Comparison of ENCODE assay signal across 23 cellular contexts in the genomic region with DNA sequence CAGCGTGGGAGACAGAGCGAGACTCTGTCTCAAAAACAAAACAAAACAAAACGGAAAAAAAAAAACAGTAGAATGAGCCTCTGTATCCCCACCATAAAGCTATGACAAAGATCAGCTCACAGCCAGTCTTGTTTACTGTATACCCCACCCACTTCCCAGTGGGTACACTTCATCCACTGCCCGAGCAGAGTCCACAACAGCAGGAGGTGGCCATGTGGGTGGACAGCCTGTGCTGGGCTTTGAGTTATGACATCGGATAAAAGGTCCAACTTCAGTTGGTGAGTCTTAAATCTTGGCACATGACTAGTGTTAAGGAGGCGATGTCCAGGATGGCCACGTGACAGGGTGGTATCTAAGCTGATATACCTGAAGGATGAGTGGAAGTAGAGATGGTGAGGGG.
"Had no signal": no experiment of that assay in that cellular context is flagged by ENCODE, and none has a peak within 500 bp of the region (broad histone marks: within the 10 kb centered on the region; RNA-seq: fewer than 3 reads in every experiment).

No MANE protein-coding gene starts in this region.

- H3K4me3 ChIP-seq: spleen, tibial artery had no signal

- H3K27me3 ChIP-seq: foreskin keratinocyte, spleen, tibial artery had no signal

- FAIRE-seq: astrocyte, colon, TTC549, urothelium cell line had no signal

- H3K27ac Mint-ChIP-seq: activated CD8-positive, alpha-beta T cell treated with anti-CD3 and anti-CD28 coated beads, Interleukin-2, amount 10 ng/mL, durations not matched to agents 7 days and 5 days; activated naive CD4-positive, alpha-beta T cell treated with anti-CD3 and anti-CD28 coated beads, Interleukin-2, amount 50 U/mL, for 24 hours; activated T-helper 1 cell treated with anti-CD3 and anti-CD28 coated beads, Interleukin-12 subunit alpha, Interleukin-12 subunit beta, Interleukin-2, Interleukin-4 antibody, amounts not matched to agents 30 ng/mL and 10 ng/mL and 1 ng/mL, durations not matched to agents 14 hours and 24 hours and 36 hours; immature natural killer cell; memory B cell; T-helper 2 cell treated with Interferon-gamma antibody and Interleukin-4, amounts not matched to agents 5 μg/mL and 100 μg/mL, for 36 hours had no signal

- H3K9me3 ChIP-seq: spleen, tibial artery had no signal

- H2AFZ ChIP-seq: parathyroid adenoma had no signal

- DNase-seq: activated CD4-positive, alpha-beta T cell treated with anti-CD3 and anti-CD28 coated beads for 1 hour; activated CD4-positive, alpha-beta T cell treated with anti-CD3 and anti-CD28 coated beads, Interleukin-2, amount 50 U/mL, for 1 hour; activated CD8-positive, alpha-beta T cell treated with anti-CD3 and anti-CD28 coated beads, Interleukin-2, amount 10 ng/mL, durations not matched to agents 7 days and 5 days; activated gamma-delta T cell; central memory CD4-positive, alpha-beta T cell; effector memory CD4-positive, alpha-beta T cell; foreskin keratinocyte; immature natural killer cell; left ventricle myocardium superior; nucleus accumbens; spleen; stimulated activated CD4-positive, alpha-beta T cell treated with anti-CD3 and anti-CD28 coated beads, Interleukin-4, amount 100 ng/mL, for 24 hours; stimulated activated naive CD4-positive, alpha-beta T cell treated with Interleukin-2 at 50 U/mL for 16 hours had no signal

- H3K9me3 Mint-ChIP-seq: activated naive CD4-positive, alpha-beta T cell treated with anti-CD3 and anti-CD28 coated beads, Interleukin-2, amount 50 U/mL, for 24 hours; activated T-helper 1 cell treated with anti-CD3 and anti-CD28 coated beads, Interleukin-12 subunit alpha, Interleukin-12 subunit beta, Interleukin-2, Interleukin-4 antibody, amounts not matched to agents 30 ng/mL and 10 ng/mL and 1 ng/mL, durations not matched to agents 14 hours and 24 hours and 36 hours; immature natural killer cell; memory B cell; T-helper 2 cell treated with Interferon-gamma antibody and Interleukin-4, amounts not matched to agents 5 μg/mL and 100 μg/mL, for 36 hours had no signal

- H3K79me2 ChIP-seq: parathyroid adenoma had no signal

- H3K27ac ChIP-seq: foreskin keratinocyte, parathyroid adenoma, spleen, tibial artery had no signal

- H3K4me1 ChIP-seq: foreskin keratinocyte, parathyroid adenoma, spleen, tibial artery had no signal

- ATAC-seq: activated CD8-positive, alpha-beta T cell treated with anti-CD3 and anti-CD28 coated beads, Interleukin-2, amount 10 ng/mL, durations not matched to agents 7 days and 5 days; foreskin keratinocyte; left ventricle myocardium superior had no signal

- H3K9ac ChIP-seq: parathyroid adenoma had no signal

- H3K4me1 Mint-ChIP-seq: activated naive CD4-positive, alpha-beta T cell treated with anti-CD3 and anti-CD28 coated beads, Interleukin-2, amount 50 U/mL, for 24 hours; immature natural killer cell had no signal

- H3K27me3 Mint-ChIP-seq: activated naive CD4-positive, alpha-beta T cell treated with anti-CD3 and anti-CD28 coated beads, Interleukin-2, amount 50 U/mL, for 24 hours; memory B cell had no signal

- H3K4me3 Mint-ChIP-seq: activated CD8-positive, alpha-beta T cell treated with anti-CD3 and anti-CD28 coated beads, Interleukin-2, amount 10 ng/mL, durations not matched to agents 7 days and 5 days; activated naive CD4-positive, alpha-beta T cell treated with anti-CD3 and anti-CD28 coated beads, Interleukin-2, amount 50 U/mL, for 24 hours; activated T-helper 1 cell treated with anti-CD3 and anti-CD28 coated beads, Interleukin-12 subunit alpha, Interleukin-12 subunit beta, Interleukin-2, Interleukin-4 antibody, amounts not matched to agents 30 ng/mL and 10 ng/mL and 1 ng/mL, durations not matched to agents 14 hours and 24 hours and 36 hours; immature natural killer cell; memory B cell; T-helper 2 cell treated with Interferon-gamma antibody and Interleukin-4, amounts not matched to agents 5 μg/mL and 100 μg/mL, for 36 hours had no signal

- H3K36me3 Mint-ChIP-seq: activated naive CD4-positive, alpha-beta T cell treated with anti-CD3 and anti-CD28 coated beads, Interleukin-2, amount 50 U/mL, for 24 hours; immature natural killer cell had no signal
